ENCODE assay signal across 15 cellular contexts in genomic region chr3:122555275-122556071, GRCh38. TPM values are rescaled to one million over a fixed set of nuclear protein-coding genes. Genes with fewer than 3 reads are reported as not detected.
DNase-seq lines count a peak whose midpoint lies in the region; ATAC-seq and TF ChIP-seq lines count a peak whose summit lies in the region.
"Had no signal": no experiment of that assay in that cellular context is flagged by ENCODE, and none has a peak within 500 bp of the region (broad histone marks: within the 10 kb centered on the region; RNA-seq: fewer than 3 reads in every experiment).

No MANE protein-coding gene starts in this region.

- H3K23ac ChIP-seq in IMR-90 (ENCODE audit: low read depth, low read length) (no peak overlapping the region), neuronal stem cell (ENCODE audit: low read depth, low read length, poor library complexity) (no peak overlapping the region)

- no peaks in the 10 kb centered on the region for H3K36me3 Mint-ChIP-seq in brain

- intact Hi-C loops in IMR-90 (cut with micrococcal nuclease): no loop called here

- no peak overlapping the region for H3K14ac ChIP-seq in IMR-90 (replicated peaks; ENCODE audit: low read depth, low read length)
- H3K14ac ChIP-seq in neuronal stem cell (ENCODE audit: low read length): no peak overlapping the region

- POLR2A ChIA-PET in IMR-90 (lab: Charles Lee; ENCODE audit: unreplicated experiment): interaction anchor here (0.7 kb wide), 1 partner anchor 349 kb away, joined by 12 read pairs; no protein-coding TSS in a partner anchor

- no peak overlapping the region for H3K4me3 Mint-ChIP-seq in brain
- H3K4me3 Mint-ChIP-seq: effector memory CD8-positive, alpha-beta T cell; stimulated activated naive CD8-positive, alpha-beta T cell treated with anti-CD3 and anti-CD28 coated beads, Interleukin-15, Interleukin-2, amounts not matched to agents 100 ng/mL and 50 ng/mL, for 24 hours had no signal

- peak overlapping the region in 3 of 5 experiments; percentile 39 to 60 (median 46) for H3K27ac Mint-ChIP-seq in brain
- H3K27ac Mint-ChIP-seq: progenitor cell of endocrine pancreas; stimulated activated naive CD8-positive, alpha-beta T cell treated with anti-CD3 and anti-CD28 coated beads, Interleukin-15, Interleukin-2, amounts not matched to agents 100 ng/mL and 50 ng/mL, for 24 hours had no signal

- H4K5ac ChIP-seq in IMR-90 (ENCODE audit: low read depth, low read length): no peak overlapping the region

- TF ChIP-seq RAD21 in IMR-90 (IDR thresholded peaks at IDR 0.05; ENCODE audit: low read length): no peak

- WGBS in IMR-90 (ENCODE audit: extremely low coverage in 2 of 2, insufficient read length in 1 of 2), 2 experiments: 100% methylated on average over 2 of the region's 6 CpGs; no CpG with 5 or more reads in 1 of the 2 experiments
- WGBS in neuronal stem cell (ENCODE audit: extremely low coverage in 2 of 2, insufficient read length in 2 of 2, insufficient replicate concordance in 1 of 2), 2 donors: no CpG with 5 or more reads among the region's 6 CpGs

- H3K4ac ChIP-seq in IMR-90 (ENCODE audit: low read depth, low read length): no peak overlapping the region
- no peak overlapping the region for H3K4ac ChIP-seq in neuronal stem cell (ENCODE audit: low read length)

- H3K4me3 ChIP-seq in IMR-90 (ENCODE audit: insufficient read depth, low read depth, low read length) (no peak overlapping the region), neuronal stem cell (ENCODE audit: low read length in 2 of 2) (no peak overlapping the region)

- ATAC-seq in IMR-90 (ENCODE audit: low read depth) (peak; percentile 79), left lobe of liver (peak; percentile 21), GM21786 (IDR thresholded peaks at IDR 0.05; ENCODE audit: unreplicated experiment) (no peak)
- ATAC-seq: effector memory CD8-positive, alpha-beta T cell had no signal

- no peak overlapping the region for H4K91ac ChIP-seq in IMR-90 (ENCODE audit: insufficient read depth, low read depth, low read length)
- no peak overlapping the region for H4K91ac ChIP-seq in neuronal stem cell (ENCODE audit: low read depth, low read length, poor library complexity)

- H3K27me3 Mint-ChIP-seq in brain: no peaks in the 10 kb centered on the region
- H3K27me3 Mint-ChIP-seq: effector memory CD8-positive, alpha-beta T cell; progenitor cell of endocrine pancreas; stimulated activated naive CD8-positive, alpha-beta T cell treated with anti-CD3 and anti-CD28 coated beads, Interleukin-15, Interleukin-2, amounts not matched to agents 100 ng/mL and 50 ng/mL, for 24 hours had no signal

- DNase-seq in AG08396 (ENCODE audit: low spot score): peak; percentile 53
- peak; percentile 57 for DNase-seq in IMR-90
- no peak for DNase-seq in left lobe of liver (ENCODE audit: low spot score)
- DNase-seq in activated effector memory CD4-positive, alpha-beta T cell treated with anti-CD3 and anti-CD28 coated beads, Interleukin-2, amount 50 U/mL, for 16 hours: no peak
- DNase-seq in neuronal stem cell (ENCODE audit: low spot score): no peak
- DNase-seq in globus pallidus (ENCODE audit: low spot score): no peak
- DNase-seq: activated CD8-positive, alpha-beta memory T cell treated with anti-CD3 and anti-CD28 coated beads, Interleukin-2, amount 50 U/mL, for 48 hours; amygdala; effector memory CD8-positive, alpha-beta T cell; hypothalamus; NCI-H526 treated with DMSO at 0.1 percent for 48 hours had no signal

- H3K4me1 Mint-ChIP-seq in brain: no peaks in the 10 kb centered on the region

- H3K4me2 ChIP-seq in IMR-90 (ENCODE audit: low read depth, low read length) (no peak overlapping the region), neuronal stem cell (ENCODE audit: insufficient read depth, low read length, poor library complexity, severe bottlenecking) (no peak overlapping the region)

- no peaks in the 10 kb centered on the region for H3K9me3 ChIP-seq in IMR-90 (ENCODE audit: control insufficient read depth, insufficient read depth, low read length)
- H3K9me3 ChIP-seq in neuronal stem cell (replicated peaks in 1 of 2; ENCODE audit: control insufficient read depth in 2 of 2, insufficient read depth in 1 of 2, low read depth in 1 of 2, low read length in 2 of 2): no peaks in the 10 kb centered on the region

- peaks cover 22% of the 10 kb centered on the region; the same call in 1 of the 2 replicates for H3K36me3 ChIP-seq in IMR-90 (ENCODE audit: control insufficient read depth, insufficient read depth, low read length)
- H3K36me3 ChIP-seq in neuronal stem cell (replicated peaks in 1 of 2; ENCODE audit: control insufficient read depth in 2 of 2, insufficient read depth in 2 of 2, low read length in 2 of 2): peaks cover 0 to 47% of the 10 kb centered on the region in 2 donors

- H3K27ac ChIP-seq in IMR-90 (ENCODE audit: insufficient read depth, low read length): no peak overlapping the region
- no peak overlapping the region for H3K27ac ChIP-seq in neuronal stem cell (replicated peaks; ENCODE audit: low read length)

- peaks cover 7% of the 10 kb centered on the region; the same call in 1 of the 2 replicates for H3K9me1 ChIP-seq in IMR-90 (ENCODE audit: insufficient read depth, low read length)

- H2AK5ac ChIP-seq in IMR-90 (ENCODE audit: low read depth, low read length): no peak overlapping the region
- no peak overlapping the region for H2AK5ac ChIP-seq in neuronal stem cell (ENCODE audit: low read depth, low read length)

- CTCF ChIA-PET in IMR-90 (lab: Yijun Ruan, JAX): no interaction called here

- no peak overlapping the region for H2AK9ac ChIP-seq in IMR-90 (replicated peaks; ENCODE audit: low read depth, low read length, poor library complexity)

- no peak for TF ChIP-seq CTCF in IMR-90 (conservative IDR thresholded peaks at IDR 0.05; ENCODE audit: low read depth, low read length)
- no peak for TF ChIP-seq CTCF in brain (conservative IDR thresholded peaks at IDR 0.05)

- H2AFZ ChIP-seq in IMR-90 (replicated peaks; ENCODE audit: low read length, poor library complexity) (no peak overlapping the region), neuronal stem cell (ENCODE audit: low read length) (no peak overlapping the region)

- in situ Hi-C loops in IMR-90 (cut with MboI; ENCODE audit: low sequenced_read_pairs): loop anchor here (5.0 kb wide), 1 partner anchor 122 kb away; no protein-coding TSS in a partner anchor

- BruUV-seq in IMR-90 (replicated peaks; lab: Mats Ljungman, UMichigan): no TSS peak

- no peaks in the 10 kb centered on the region for H4K20me1 ChIP-seq in IMR-90 (ENCODE audit: insufficient read depth, low read length)

- H3K27me3 ChIP-seq in IMR-90 (ENCODE audit: control insufficient read depth, insufficient read depth, low read length) (no peaks in the 10 kb centered on the region), neuronal stem cell (ENCODE audit: control insufficient read depth in 3 of 3, insufficient read depth in 3 of 3, low read depth in 1 of 3, low read length in 3 of 3) (no peaks in the 10 kb centered on the region)

- H2BK5ac ChIP-seq in IMR-90 (ENCODE audit: low read depth, low read length, poor library complexity, severe bottlenecking) (no peak overlapping the region), neuronal stem cell (ENCODE audit: low read length) (no peak overlapping the region)

- H3K9ac ChIP-seq in IMR-90 (ENCODE audit: low read depth, low read length) (no peak overlapping the region), neuronal stem cell (ENCODE audit: low read depth, low read length, poor library complexity) (no peak overlapping the region)

- no peak overlapping the region for H4K8ac ChIP-seq in IMR-90 (ENCODE audit: low read depth in 2 of 2, low read length in 2 of 2)
- H4K8ac ChIP-seq in neuronal stem cell (ENCODE audit: low read depth, low read length): no peak overlapping the region

- H3K9me3 Mint-ChIP-seq in brain: no peaks in the 10 kb centered on the region
- H3K9me3 Mint-ChIP-seq: effector memory CD8-positive, alpha-beta T cell; stimulated activated naive CD8-positive, alpha-beta T cell treated with anti-CD3 and anti-CD28 coated beads, Interleukin-15, Interleukin-2, amounts not matched to agents 100 ng/mL and 50 ng/mL, for 24 hours had no signal

- H2BK15ac ChIP-seq in IMR-90 (ENCODE audit: low read depth, low read length) (no peak overlapping the region), neuronal stem cell (ENCODE audit: low read length) (no peak overlapping the region)

- peaks cover 3% of the 10 kb centered on the region; the same call in 1 of the 2 replicates for H3K4me1 ChIP-seq in IMR-90 (ENCODE audit: control insufficient read depth, insufficient read depth, low read length)
- no peaks in the 10 kb centered on the region for H3K4me1 ChIP-seq in neuronal stem cell (ENCODE audit: control insufficient read depth in 2 of 2, insufficient read depth in 1 of 2, low read depth in 1 of 2, low read length in 2 of 2)

- no peak overlapping the region for H2BK12ac ChIP-seq in neuronal stem cell (ENCODE audit: low read length)

- H2BK120ac ChIP-seq in IMR-90 (ENCODE audit: low read depth, low read length) (no peak overlapping the region), neuronal stem cell (ENCODE audit: low read depth, low read length) (no peak overlapping the region)

- dilution Hi-C loops in IMR-90 (cut with HindIII; ENCODE audit: low sequenced_read_pairs, unreplicated experiment): no loop called here

- no peak overlapping the region for H3K18ac ChIP-seq in IMR-90 (ENCODE audit: low read depth, low read length)
- H3K18ac ChIP-seq in neuronal stem cell (ENCODE audit: low read length): no peak overlapping the region

- H3K56ac ChIP-seq in IMR-90 (ENCODE audit: extremely low read depth, insufficient read depth, low read length): no peak overlapping the region

- H3K79me1 ChIP-seq in IMR-90 (ENCODE audit: low read depth in 1 of 2, low read length in 2 of 2): no peaks in the 10 kb centered on the region
- no peaks in the 10 kb centered on the region for H3K79me1 ChIP-seq in neuronal stem cell (ENCODE audit: low read depth, low read length)

- no peak for TF ChIP-seq POLR2A in IMR-90 (IDR thresholded peaks at IDR 0.05; ENCODE audit: low read depth, low read length)

- no peak overlapping the region for H2BK20ac ChIP-seq in IMR-90 (ENCODE audit: low read depth, low read length)

RNA-seq across cellular contexts. Expression of gene PARP9, which starts 8.6 kb away (rescaled TPM):
- total RNA-seq in IMR-90 (2012; rRNA removed): 7.7 and 8.6 TPM in 2 replicates
- 5.5 and 6.7 TPM in 2 replicates for polyA plus RNA-seq in IMR-90 (2012; rRNA removed)
- 1.9 and 2.1 TPM in 2 replicates for polyA plus RNA-seq in IMR-90 (2012; cell fraction: cytosol; rRNA removed)
- polyA plus RNA-seq in IMR-90 (2012; cell fraction: nucleus; rRNA removed; ENCODE audit: low replicate concordance): 1.3 and 9.0 TPM in 2 replicates
- polyA plus RNA-seq in brain (ENCODE audit: insufficient read depth, low read depth, low replicate concordance): 7.1 TPM
- total RNA-seq in left lobe of liver: 39.0 TPM
- 0.89 TPM for polyA plus RNA-seq in neuronal stem cell (2013, experiment 1 of 2)
- 0.82 TPM for polyA plus RNA-seq in neuronal stem cell (2013, experiment 2 of 2)

RNA-seq across cellular contexts. Expression of gene DTX3L, which starts 8.7 kb away (rescaled TPM):
- 7.9 and 8.9 TPM in 2 replicates for total RNA-seq in IMR-90 (2012; rRNA removed)
- polyA plus RNA-seq in IMR-90 (2012; rRNA removed): 3.0 and 4.1 TPM in 2 replicates
- 1.5 and 2.4 TPM in 2 replicates for polyA plus RNA-seq in IMR-90 (2012; cell fraction: cytosol; rRNA removed)
- 0.60 and 2.5 TPM in 2 replicates for polyA plus RNA-seq in IMR-90 (2012; cell fraction: nucleus; rRNA removed; ENCODE audit: low replicate concordance)
- 4.9 TPM for polyA plus RNA-seq in brain (ENCODE audit: insufficient read depth, low read depth, low replicate concordance)
- total RNA-seq in left lobe of liver: 31.1 TPM
- 1.2 TPM for polyA plus RNA-seq in neuronal stem cell (2013, experiment 1 of 2)
- 1.3 TPM for polyA plus RNA-seq in neuronal stem cell (2013, experiment 2 of 2)

RNA-seq across cellular contexts. Expression of gene PARP15, which starts 22.0 kb away (rescaled TPM):
- total RNA-seq in IMR-90 (2012; rRNA removed): not detected in 2 replicates
- 0.03 and 0.10 TPM in 2 replicates for polyA plus RNA-seq in IMR-90 (2012; rRNA removed)
- polyA plus RNA-seq in IMR-90 (2012; cell fraction: cytosol; rRNA removed): 0.03 TPM in 1 of 2 replicates, not detected in the other
- 0.08 and 0.57 TPM in 2 replicates for polyA plus RNA-seq in IMR-90 (2012; cell fraction: nucleus; rRNA removed; ENCODE audit: low replicate concordance)
- polyA plus RNA-seq in brain (ENCODE audit: insufficient read depth, low read depth, low replicate concordance): not detected
- total RNA-seq in left lobe of liver: 1.0 TPM
- polyA plus RNA-seq in neuronal stem cell (2013, experiment 1 of 2): 0.06 TPM
- 0.04 TPM for polyA plus RNA-seq in neuronal stem cell (2013, experiment 2 of 2)

RNA-seq across cellular contexts. Expression of gene KPNA1, which starts 40.7 kb away (rescaled TPM):
- 53.3 and 112 TPM in 2 replicates for total RNA-seq in IMR-90 (2012; rRNA removed)
- 27.6 and 30.6 TPM in 2 replicates for polyA plus RNA-seq in IMR-90 (2012; rRNA removed)
- 8.3 and 20.0 TPM in 2 replicates for polyA plus RNA-seq in IMR-90 (2012; cell fraction: cytosol; rRNA removed)
- 5.5 and 27.1 TPM in 2 replicates for polyA plus RNA-seq in IMR-90 (2012; cell fraction: nucleus; rRNA removed; ENCODE audit: low replicate concordance)
- polyA plus RNA-seq in brain (ENCODE audit: insufficient read depth, low read depth, low replicate concordance): 51.3 TPM
- 47.1 TPM for total RNA-seq in left lobe of liver
- 32.4 TPM for polyA plus RNA-seq in neuronal stem cell (2013, experiment 1 of 2)
- 34.2 TPM for polyA plus RNA-seq in neuronal stem cell (2013, experiment 2 of 2)

Comparison
In these comparisons a context has a peak if more than half of its experiments do, and no peak if none do; other contexts are left out.
1. DNase-seq: peak in AG08396 (single experiment) and IMR-90 (single experiment); none in left lobe of liver (single experiment), activated effector memory CD4-positive, alpha-beta T cell treated with anti-CD3 and anti-CD28 coated beads, Interleukin-2, amount 50 U/mL, for 16 hours (single experiment), neuronal stem cell (single experiment) and globus pallidus (single experiment).